ENCODE assay signal across 9 cellular contexts in genomic region chr15:65054333-65055200, GRCh38. TPM values are rescaled to one million over a fixed set of nuclear protein-coding genes. Genes with fewer than 3 reads are reported as not detected.
A peak's percentile ranks its signal among the peaks of the same experiment; 100 is the strongest.
DNase-seq lines count a peak whose midpoint lies in the region; ATAC-seq and TF ChIP-seq lines count a peak whose summit lies in the region.
"Had no signal": no experiment of that assay in that cellular context is flagged by ENCODE, and none has a peak within 500 bp of the region (broad histone marks: within the 10 kb centered on the region; RNA-seq: fewer than 3 reads in every experiment).

No MANE protein-coding gene starts in this region.

- peak; percentile 35 for ATAC-seq in CD4-positive, alpha-beta T cell (ENCODE audit: poor library complexity)
- ATAC-seq in HG03432 (IDR thresholded peaks at IDR 0.05; ENCODE audit: unreplicated experiment) = no peak

- in situ Hi-C loops in HAP-1 (cut with MboI; ENCODE audit: low sequenced_read_pairs) = no loop called here

- peaks cover 7% of the 10 kb centered on the region for H3K4me1 Mint-ChIP-seq in CD4-positive, alpha-beta T cell (ENCODE audit: low read depth)

- 69 to 70% methylated on average over 26 of the region's 26 CpGs for whole genome bisulfite sequencing in esophagus, 2 donors

- H3K27ac ChIP-seq in CD4-positive, alpha-beta T cell (ENCODE audit: low read depth, low read length) = no peak overlapping the region
- H3K27ac ChIP-seq in esophagus (ENCODE audit: low read depth in 2 of 2, low read length in 1 of 2) (peak overlapping the region; percentile 16 to 33), stomach smooth muscle (ENCODE audit: low read length) (peak overlapping the region; percentile 55)
- H3K27ac ChIP-seq: SK-N-MC had no signal

- H3K4me3 Mint-ChIP-seq in CD4-positive, alpha-beta T cell = no peak overlapping the region

- H3K9me3 Mint-ChIP-seq in CD4-positive, alpha-beta T cell = no peaks in the 10 kb centered on the region

- H3K27me3 ChIP-seq in CD4-positive, alpha-beta T cell (ENCODE audit: control insufficient read depth, insufficient read depth, low read length) = no peaks in the 10 kb centered on the region
- H3K27me3 ChIP-seq in HAP-1 (ENCODE audit: low read depth) = no peaks in the 10 kb centered on the region
- H3K27me3 ChIP-seq in esophagus (ENCODE audit: control insufficient read depth in 1 of 2, insufficient read depth in 2 of 2, low read length in 2 of 2) = no peaks in the 10 kb centered on the region
- no peaks in the 10 kb centered on the region for H3K27me3 ChIP-seq in stomach smooth muscle (ENCODE audit: control insufficient read depth in 1 of 2, insufficient read depth in 2 of 2, low read length in 2 of 2)

- H3K27ac Mint-ChIP-seq in CD4-positive, alpha-beta T cell = no peak overlapping the region

- no peaks in the 10 kb centered on the region for H3K36me3 Mint-ChIP-seq in CD4-positive, alpha-beta T cell (ENCODE audit: low read depth)

- H3K4me1 ChIP-seq in HAP-1 (peaks cover 10% of the 10 kb centered on the region), esophagus (ENCODE audit: control insufficient read depth in 2 of 2, insufficient read depth in 2 of 2, low read length in 1 of 2) (peaks cover 3 to 12% of the 10 kb centered on the region in 2 donors), stomach smooth muscle (ENCODE audit: control insufficient read depth, insufficient read depth, low read length) (peaks cover 17% of the 10 kb centered on the region)

- intact Hi-C loops in CD4-positive, alpha-beta T cell (cut with DNase I, micrococcal nuclease) = loop anchor here (1.0 to 2.0 kb wide), 3 partner anchors 243 to 330 kb away; no protein-coding TSS in a partner anchor

- peak; percentile 26 to 63 (median 38) for DNase-seq in CD4-positive, alpha-beta T cell
- DNase-seq in HAP-1 (ENCODE audit: low spot score in 2 of 2) (peak; percentile 82 to 93), NCI-H82 treated with DMSO at 0.1 percent for 48 hours (lab: John Stamatoyannopoulos, UW; ENCODE audit: unreplicated experiment) (peak; percentile 60), myocyte (ENCODE audit: low read depth) (peak; percentile 82)
- peak; percentile 54 for DNase-seq in activated CD8-positive, alpha-beta memory T cell treated with anti-CD3 and anti-CD28 coated beads, Interleukin-2, amount 50 U/mL, for 4 hours

- POLR2A ChIA-PET in CD4-positive, alpha-beta T cell (lab: Charles Lee) = interaction anchor here (0.5 to 0.6 kb wide), 2 partner anchors 71 to 251 kb away, joined by 3 read pairs; no protein-coding TSS in a partner anchor

- H3K4me3 ChIP-seq in HAP-1 (no peak overlapping the region), esophagus (ENCODE audit: low read depth in 1 of 2, low read length in 2 of 2) (no peak overlapping the region), stomach smooth muscle (ENCODE audit: low read length in 2 of 2) (no peak overlapping the region)
- H3K4me3 ChIP-seq: SK-N-MC had no signal

- H3K9me3 ChIP-seq in CD4-positive, alpha-beta T cell (ENCODE audit: control insufficient read depth, low read length) = no peaks in the 10 kb centered on the region
- H3K9me3 ChIP-seq in HAP-1 (no peaks in the 10 kb centered on the region), esophagus (ENCODE audit: control insufficient read depth in 2 of 2, insufficient read depth in 1 of 2, low read depth in 1 of 2, low read length in 1 of 2) (peaks cover 0 to 3% of the 10 kb centered on the region in 2 donors), stomach smooth muscle (ENCODE audit: control insufficient read depth in 2 of 2, low read length in 2 of 2) (no peaks in the 10 kb centered on the region)

- peak overlapping the region in 1 of 2 donors; percentile 36 for H3K9ac ChIP-seq in stomach smooth muscle (ENCODE audit: low read length in 2 of 2)

- CTCF ChIA-PET in CD4-positive, alpha-beta T cell (lab: Charles Lee) = no interaction called here

- H3K27me3 Mint-ChIP-seq in CD4-positive, alpha-beta T cell = no peaks in the 10 kb centered on the region

- H3K36me3 ChIP-seq in HAP-1 (replicated peaks) (no peaks in the 10 kb centered on the region), esophagus (ENCODE audit: control insufficient read depth in 2 of 2, insufficient read depth in 2 of 2, low read length in 1 of 2) (peaks cover 0 to 3% of the 10 kb centered on the region in 2 donors), stomach smooth muscle (ENCODE audit: control insufficient read depth in 2 of 2, insufficient read depth in 2 of 2, low read length in 2 of 2) (peaks cover 0 to 12% of the 10 kb centered on the region in 2 donors)

- TF ChIP-seq CTCF in CD4-positive, alpha-beta T cell (IDR thresholded peaks at IDR 0.05) = peak; percentile 72

RNA-seq across cellular contexts. Expression of gene SLC51B, which starts 9.4 kb away (rescaled TPM):
- not detected for total RNA-seq in CD4-positive, alpha-beta T cell
- polyA plus RNA-seq in esophagus = under 1 TPM; 0.08 to 0.12 TPM
- total RNA-seq in myocyte = 0.26 TPM in 1 of 2 replicates, not detected in the other
- not detected for polyA plus RNA-seq in myocyte (2012)

RNA-seq across cellular contexts. Expression of gene RASL12, which starts 13.2 kb away (rescaled TPM):
- total RNA-seq in CD4-positive, alpha-beta T cell = not detected
- polyA plus RNA-seq in esophagus = 10 to 100 TPM in 1 of 2 donors, 1 to 10 TPM in 1; 2.6 to 10.9 TPM
- 0.94 TPM in 1 of 2 replicates, not detected in the other for total RNA-seq in myocyte
- 0.05 TPM for polyA plus RNA-seq in myocyte (2012)

RNA-seq across cellular contexts. Expression of gene KBTBD13, which starts 22.0 kb away (rescaled TPM):
- total RNA-seq in CD4-positive, alpha-beta T cell = not detected
- polyA plus RNA-seq in esophagus = not detected
- total RNA-seq in myocyte = 0.13 TPM in 1 of 2 replicates, not detected in the other
- 0.03 TPM for polyA plus RNA-seq in myocyte (2012)

RNA-seq across cellular contexts. Expression of gene MTFMT, which starts 25.1 kb away (rescaled TPM):
- 1 to 10 TPM; 3.4 to 5.8 TPM for total RNA-seq in CD4-positive, alpha-beta T cell
- 1 to 10 TPM; 3.1 to 6.9 TPM for polyA plus RNA-seq in esophagus
- total RNA-seq in myocyte = 24.8 and 30.2 TPM in 2 replicates
- polyA plus RNA-seq in myocyte (2012) = 9.9 TPM

Comparison
In these comparisons a context has a peak if more than half of its experiments do, and no peak if none do; other contexts are left out.
1. DNase-seq: peak in every context shown above with its lines; median percentile 88 in HAP-1; 82 in myocyte; 60 in NCI-H82 treated with DMSO at 0.1 percent for 48 hours; 54 in activated CD8-positive, alpha-beta memory T cell treated with anti-CD3 and anti-CD28 coated beads, Interleukin-2, amount 50 U/mL, for 4 hours; 38 in CD4-positive, alpha-beta T cell.